8 cellular contexts compared by ENCODE assay signal in the genomic region with DNA sequence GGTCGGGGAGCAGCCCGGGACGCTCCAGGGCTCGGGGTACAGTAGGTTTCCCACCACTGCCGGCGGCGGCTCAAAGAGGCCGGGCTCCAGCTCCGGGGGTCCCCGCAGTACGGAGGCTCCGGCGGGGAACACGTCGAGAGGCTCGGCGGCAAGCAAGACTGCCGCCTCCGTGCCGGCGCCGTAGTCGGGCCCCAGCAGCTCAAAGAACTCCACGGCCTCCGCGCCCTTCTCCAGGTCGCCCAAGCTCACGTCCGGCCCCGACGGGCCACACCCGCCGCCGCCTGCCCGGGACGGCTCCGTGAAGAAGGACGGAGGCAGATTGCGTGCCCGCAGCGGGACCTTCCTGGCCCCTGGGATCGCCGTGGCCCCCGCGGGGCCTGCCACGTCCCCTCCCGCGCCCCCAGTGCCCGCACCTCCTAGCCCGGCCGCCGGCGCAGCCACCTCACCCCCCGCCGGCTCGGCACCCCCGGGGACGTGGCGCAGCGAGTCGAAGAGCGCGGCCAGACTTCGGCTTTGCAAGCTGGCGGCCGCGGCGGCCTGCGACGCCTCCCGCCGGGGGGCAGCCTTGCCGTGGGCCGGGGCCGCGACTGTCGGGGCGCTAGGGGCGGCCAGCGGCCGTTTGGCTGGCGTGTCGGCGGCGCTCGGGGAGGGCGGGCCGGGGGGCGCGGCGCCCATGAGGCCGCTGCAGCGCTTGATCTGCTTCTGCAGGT. TPM values are rescaled to one million over a fixed set of nuclear protein-coding genes. Genes with fewer than 3 reads are reported as not detected.
DNase-seq lines count a peak whose midpoint lies in the region; ATAC-seq and TF ChIP-seq lines count a peak whose summit lies in the region.

No MANE protein-coding gene starts in this region.

- in situ Hi-C loops in mammary epithelial cell (cut with MboI; ENCODE audit: low sequenced_read_pairs in 2 of 2) = loop anchor here in 1 of 2 donors (5.0 kb wide), 1 partner anchor 129 kb away; no protein-coding TSS in a partner anchor

- H3K27me3 ChIP-seq in HUES6 (ENCODE audit: control insufficient read depth, insufficient read depth, low read length) = peaks cover 65% of the 10 kb centered on the region
- peaks cover 14% of the 10 kb centered on the region for H3K27me3 ChIP-seq in mammary epithelial cell (ENCODE audit: insufficient read depth, low read length)
- H3K27me3 ChIP-seq in testis = no peaks in the 10 kb centered on the region

- dilution Hi-C loops in mammary epithelial cell (cut with HindIII; ENCODE audit: low sequenced_read_pairs) = no loop called here

- peak overlapping the region; percentile 41 for H3K9ac ChIP-seq in HUES6 (ENCODE audit: low read length)
- no peak overlapping the region for H3K9ac ChIP-seq in mammary epithelial cell (ENCODE audit: insufficient read depth, low read length)

- DNase-seq in D341Med (ENCODE audit: low spot score) = peak; percentile 73
- DNase-seq in mammary epithelial cell = no peak
- peak; percentile 52 for DNase-seq in left kidney (ENCODE audit: low read depth, low spot score)
- DNase-seq in testis = no peak

- H3K79me2 ChIP-seq in mammary epithelial cell (ENCODE audit: insufficient read depth, low read length) = no peaks in the 10 kb centered on the region

- no TSS peak for BruUV-seq in mammary epithelial cell (replicated peaks; lab: Mats Ljungman, UMichigan)

- peak overlapping the region; percentile 95 for H3K4me2 ChIP-seq in mammary epithelial cell (ENCODE audit: insufficient read depth, low read depth, low read length)

- H3K4me1 ChIP-seq in HUES6 (ENCODE audit: control insufficient read depth, insufficient read depth, low read length) = peaks cover 21% of the 10 kb centered on the region
- peaks cover 11% of the 10 kb centered on the region for H3K4me1 ChIP-seq in mammary epithelial cell (ENCODE audit: insufficient read depth, low read length)
- no peaks in the 10 kb centered on the region for H3K4me1 ChIP-seq in testis

- H3K36me3 ChIP-seq in HUES6 (ENCODE audit: control insufficient read depth, insufficient read depth, low read length) (no peaks in the 10 kb centered on the region), mammary epithelial cell (ENCODE audit: insufficient read depth, low read length) (no peaks in the 10 kb centered on the region), testis (ENCODE audit: low read depth, missing control alignments) (no peaks in the 10 kb centered on the region)

- H2AFZ ChIP-seq in mammary epithelial cell (ENCODE audit: low read depth, low read length) = peak overlapping the region; percentile 91

- no peaks in the 10 kb centered on the region for H4K20me1 ChIP-seq in mammary epithelial cell (ENCODE audit: insufficient read depth, low read length)

- H3K9me3 ChIP-seq in HUES6 (ENCODE audit: control insufficient read depth, insufficient read depth, low read depth, low read length) = no peaks in the 10 kb centered on the region
- H3K9me3 ChIP-seq in mammary epithelial cell (replicated peaks; ENCODE audit: insufficient read depth, low read length) = no peaks in the 10 kb centered on the region
- H3K9me3 ChIP-seq in testis = no peaks in the 10 kb centered on the region

- no peak for TF ChIP-seq POLR2A in testis (IDR thresholded peaks at IDR 0.05)

- WGBS in mammary epithelial cell (ENCODE audit: low coverage, missing lambda C conversion rate) = 12% methylated on average over 10 of the region's 93 CpGs
- WGBS in testis, 2 donors = 3% methylated on average over 46 of the region's 93 CpGs; no CpG with 5 or more reads in 1 of the 2 donors

- intact Hi-C loops in mammary epithelial cell (cut with micrococcal nuclease) (loop anchor here (5.0 kb wide), 1 partner anchor 39 kb away; no protein-coding TSS in a partner anchor), testis (cut with DNase I; ENCODE audit: low total_unique reads) (no loop called here)

- CTCF ChIA-PET in mammary epithelial cell (lab: Charles Lee; ENCODE audit: low non-redundant PET) = no interaction called here

- TF ChIP-seq CTCF in mammary epithelial cell (conservative IDR thresholded peaks at IDR 0.05 in 1 of 2, IDR thresholded peaks at IDR 0.05 in 1 of 2; ENCODE audit: extremely low read depth in 1 of 2, insufficient read depth in 1 of 2, low read depth in 1 of 2, low read length in 2 of 2) (no peak), testis (IDR thresholded peaks at IDR 0.05) (no peak)

- ATAC-seq in GM21717 (IDR thresholded peaks at IDR 0.05; ENCODE audit: unreplicated experiment) = no peak
- no peak for ATAC-seq in HG03521 (IDR thresholded peaks at IDR 0.05; ENCODE audit: unreplicated experiment)
- ATAC-seq in HG03571 (IDR thresholded peaks at IDR 0.05; ENCODE audit: unreplicated experiment) = no peak

- no peak overlapping the region for H3K27ac ChIP-seq in HUES6 (ENCODE audit: low read depth, low read length)
- H3K27ac ChIP-seq in mammary epithelial cell (ENCODE audit: insufficient read depth, low read depth, low read length) = no peak overlapping the region
- H3K27ac ChIP-seq in testis = no peak overlapping the region

- peak overlapping the region; percentile 69 for H3K4me3 ChIP-seq in HUES6 (ENCODE audit: low read depth, low read length)
- peak overlapping the region; percentile 54 to 68 (median 60) for H3K4me3 ChIP-seq in mammary epithelial cell (replicated peaks in 1 of 3; ENCODE audit: insufficient read depth in 1 of 3, low read depth in 2 of 3, low read length in 3 of 3)
- H3K4me3 ChIP-seq in testis = peak overlapping the region; percentile 52 to 59

RNA-seq across cellular contexts. Expression of gene FAM181B, which starts 0.8 kb away (rescaled TPM):
- 1 to 10 TPM in 1 of 2 donors, under 1 TPM in 1; 0.21 to 1.0 TPM for total RNA-seq in mammary epithelial cell
- 0.05 TPM for polyA plus RNA-seq in mammary epithelial cell
- not detected for polyA minus RNA-seq in mammary epithelial cell
- total RNA-seq in testis = 1 to 10 TPM; 1.1 to 1.2 TPM
- polyA plus RNA-seq in testis (ENCODE audit: insufficient read depth, low read depth, low replicate concordance) = 0.45 TPM

Comparison
In these comparisons a context has a peak if more than half of its experiments do, and no peak if none do; other contexts are left out.
1. DNase-seq: peak in D341Med (single experiment) and left kidney (single experiment); none in mammary epithelial cell (single experiment) and testis (single experiment).
2. Peak in every context shown above with its lines, with median percentiles within 50 percentile points of each other: H3K4me3 ChIP-seq.